ENCODE assay signal across 20 cellular contexts in the genomic region with DNA sequence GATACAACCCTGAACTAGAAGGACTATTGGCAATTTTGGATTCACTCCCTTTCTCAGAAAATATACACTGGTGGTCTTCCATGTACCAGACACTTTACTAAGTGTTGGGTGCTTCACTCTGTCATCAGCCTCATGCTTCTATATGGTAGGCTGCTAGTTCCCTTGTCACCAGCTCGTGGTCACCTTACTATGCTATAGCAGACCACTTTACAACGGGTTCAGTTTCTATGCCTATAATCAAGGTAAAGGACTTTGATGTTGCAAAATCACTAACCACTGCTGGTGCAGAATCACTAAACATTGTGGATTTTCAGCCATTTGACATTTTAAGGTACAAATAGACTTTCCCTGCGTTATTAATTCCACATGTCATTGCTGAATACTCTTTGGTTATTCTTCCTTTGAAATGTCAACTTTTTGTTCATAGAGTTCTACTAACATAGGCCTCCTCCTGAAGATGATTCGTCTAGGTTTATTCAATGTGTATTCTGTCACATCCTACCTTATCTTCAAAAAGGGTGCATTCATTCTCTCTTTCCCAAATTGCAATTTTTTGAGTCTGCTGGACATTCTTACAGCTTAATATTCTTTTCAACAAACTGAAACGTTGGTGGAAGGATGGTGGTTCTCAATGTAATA.
"Had no signal": no experiment of that assay in that cellular context is flagged by ENCODE, and none has a peak within 500 bp of the region (broad histone marks: within the 10 kb centered on the region; RNA-seq: fewer than 3 reads in every experiment).

No MANE protein-coding gene starts in this region.

- H3K36me3 ChIP-seq: brain microvascular endothelial cell had no signal

- H3K27ac Mint-ChIP-seq: activated CD8-positive, alpha-beta memory T cell treated with anti-CD3 and anti-CD28 coated beads, Interleukin-2, amount 10 ng/mL, durations not matched to agents 7 days and 5 days; progenitor cell of endocrine pancreas; type B pancreatic cell had no signal

- H3K9me3 Mint-ChIP-seq: central memory CD8-positive, alpha-beta T cell; type B pancreatic cell had no signal

- H3K27me3 ChIP-seq: brain microvascular endothelial cell, SJSA1 had no signal

- H3K9me3 ChIP-seq: SJSA1 had no signal

- ATAC-seq: activated CD8-positive, alpha-beta memory T cell treated with anti-CD3 and anti-CD28 coated beads, Interleukin-2, amount 10 ng/mL, durations not matched to agents 7 days and 5 days; right cardiac atrium had no signal

- H3K27me3 Mint-ChIP-seq: activated CD8-positive, alpha-beta memory T cell treated with anti-CD3 and anti-CD28 coated beads, Interleukin-2, amount 10 ng/mL, durations not matched to agents 7 days and 5 days; central memory CD8-positive, alpha-beta T cell; progenitor cell of endocrine pancreas; type B pancreatic cell had no signal

- H3K4me3 Mint-ChIP-seq: activated CD8-positive, alpha-beta memory T cell treated with anti-CD3 and anti-CD28 coated beads, Interleukin-2, amount 10 ng/mL, durations not matched to agents 7 days and 5 days; central memory CD8-positive, alpha-beta T cell; type B pancreatic cell had no signal

- H3K4me3 ChIP-seq: SJSA1, skin epidermis had no signal

- H3K27ac ChIP-seq: brain microvascular endothelial cell, skin epidermis had no signal

- DNase-seq: activated CD4-positive, alpha-beta T cell treated with anti-CD3 and anti-CD28 coated beads, Interleukin-2, amount 50 U/mL, for 4 hours; activated CD4-positive, CD25-positive, alpha-beta regulatory T cell; activated CD8-positive, alpha-beta memory T cell treated with anti-CD3 and anti-CD28 coated beads, Interleukin-2, amount 10 ng/mL, durations not matched to agents 7 days and 5 days; activated T-cell treated with anti-CD3 and anti-CD28 coated beads, Interleukin-2, amount 50 U/mL, for 48 hours; amygdala; brain microvascular endothelial cell; cortex of kidney; effector CD4-positive, alpha-beta T cell; foreskin fibroblast; glutamatergic neuron; right cardiac atrium; stimulated activated CD4-positive, alpha-beta T cell treated with anti-CD3 and anti-CD28 coated beads, Interleukin-15, amount 100 ng/mL, for 24 hours; stimulated activated CD4-positive, alpha-beta T cell treated with anti-CD3 and anti-CD28 coated beads, Interleukin-4, amount 100 ng/mL, for 1 hour; stimulated activated naive CD4-positive, alpha-beta T cell; SW 1271 had no signal
